In the genomic region with DNA sequence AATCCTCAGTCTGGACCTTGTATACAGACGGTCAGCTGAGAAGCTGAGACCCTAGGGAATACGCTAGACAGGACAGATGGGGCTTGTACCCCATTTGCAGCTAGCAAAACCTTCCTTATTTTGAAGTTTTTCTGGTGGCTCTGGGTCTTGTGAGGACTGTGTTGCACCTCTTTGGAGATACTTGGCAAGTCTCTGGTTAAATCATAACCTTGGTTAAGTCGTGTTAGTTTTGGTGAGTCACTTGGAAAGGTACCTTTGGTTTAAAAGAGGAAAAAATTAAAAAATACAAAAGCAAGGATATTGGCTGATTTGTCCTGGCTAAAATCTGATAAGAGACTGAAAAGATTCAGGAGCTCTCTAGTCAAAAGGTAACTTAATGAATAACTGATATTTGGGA, we compare ENCODE assay signal across 35 cellular contexts.
"Had no signal": no experiment of that assay in that cellular context is flagged by ENCODE, and none has a peak within 500 bp of the region (broad histone marks: within the 10 kb centered on the region; RNA-seq: fewer than 3 reads in every experiment).

No MANE protein-coding gene starts in this region.

- H3K4me2 ChIP-seq: smooth muscle cell had no signal

- H3K36me3 ChIP-seq: left lung, lower lobe of right lung, neutrophil, right atrium auricular region, upper lobe of left lung, vagina had no signal

- H3K4me1 Mint-ChIP-seq: activated CD4-positive, alpha-beta memory T cell treated with anti-CD3 and anti-CD28 coated beads, Interleukin-2, amount 10 ng/mL, durations not matched to agents 7 days and 5 days; activated CD4-positive, alpha-beta T cell treated with anti-CD3 and anti-CD28 coated beads, Interleukin-2, amount 10 ng/mL, durations not matched to agents 7 days and 5 days; activated naive CD4-positive, alpha-beta T cell treated with anti-CD3 and anti-CD28 coated beads, Interleukin-2, amount 10 ng/mL, durations not matched to agents 7 days and 5 days; activated naive CD8-positive, alpha-beta T cell treated with anti-CD3 and anti-CD28 coated beads, Interleukin-2, amount 10 ng/mL, durations not matched to agents 7 days and 5 days; nephron; stimulated activated memory B cell treated with anti-CD40 and anti-IgM and Interleukin-4, amounts not matched to agents 10 μg/mL and 1 μg/mL and 100 μg/mL, for 72 hours; stimulated activated naive CD8-positive, alpha-beta T cell treated with anti-CD3 and anti-CD28 coated beads, Interleukin-15, amount 100 ng/mL, for 72 hours had no signal

- H3K36me3 Mint-ChIP-seq: activated naive CD4-positive, alpha-beta T cell treated with anti-CD3 and anti-CD28 coated beads, Interleukin-2, amount 10 ng/mL, durations not matched to agents 7 days and 5 days; activated naive CD8-positive, alpha-beta T cell treated with anti-CD3 and anti-CD28 coated beads, Interleukin-2, amount 10 ng/mL, durations not matched to agents 7 days and 5 days; stimulated activated memory B cell treated with anti-CD40 and anti-IgM and Interleukin-4, amounts not matched to agents 10 μg/mL and 1 μg/mL and 100 μg/mL, for 72 hours had no signal

- H3K27ac Mint-ChIP-seq: activated CD4-positive, alpha-beta memory T cell treated with anti-CD3 and anti-CD28 coated beads, Interleukin-2, amount 10 ng/mL, durations not matched to agents 7 days and 5 days; activated CD4-positive, alpha-beta T cell treated with anti-CD3 and anti-CD28 coated beads, Interleukin-2, amount 10 ng/mL, durations not matched to agents 7 days and 5 days; activated naive CD4-positive, alpha-beta T cell treated with anti-CD3 and anti-CD28 coated beads, Interleukin-2, amount 10 ng/mL, durations not matched to agents 7 days and 5 days; activated naive CD8-positive, alpha-beta T cell treated with anti-CD3 and anti-CD28 coated beads, Interleukin-2, amount 10 ng/mL, durations not matched to agents 7 days and 5 days; activated T-cell treated with anti-CD3 and anti-CD28 coated beads, Interleukin-2, amount 50 U/mL, for 24 hours; effector memory CD8-positive, alpha-beta T cell; nephron; progenitor cell of endocrine pancreas; stimulated activated memory B cell treated with anti-CD40 and anti-IgM and Interleukin-4, amounts not matched to agents 10 μg/mL and 1 μg/mL and 100 μg/mL, for 72 hours; stimulated activated naive CD8-positive, alpha-beta T cell treated with anti-CD3 and anti-CD28 coated beads, Interleukin-15, amount 100 ng/mL, for 72 hours; T-helper 1 cell treated with Interleukin-12 subunit alpha and Interleukin-12 subunit beta and Interleukin-4 antibody, amounts not matched to agents 30 μg/mL and 1 μg/mL, for 36 hours had no signal

- H3K4me3 Mint-ChIP-seq: activated CD4-positive, alpha-beta memory T cell treated with anti-CD3 and anti-CD28 coated beads, Interleukin-2, amount 10 ng/mL, durations not matched to agents 7 days and 5 days; activated CD4-positive, alpha-beta T cell treated with anti-CD3 and anti-CD28 coated beads, Interleukin-2, amount 10 ng/mL, durations not matched to agents 7 days and 5 days; activated naive CD4-positive, alpha-beta T cell treated with anti-CD3 and anti-CD28 coated beads, Interleukin-2, amount 10 ng/mL, durations not matched to agents 7 days and 5 days; activated naive CD8-positive, alpha-beta T cell treated with anti-CD3 and anti-CD28 coated beads, Interleukin-2, amount 10 ng/mL, durations not matched to agents 7 days and 5 days; activated T-cell treated with anti-CD3 and anti-CD28 coated beads, Interleukin-2, amount 50 U/mL, for 24 hours; effector memory CD8-positive, alpha-beta T cell; nephron; stimulated activated memory B cell treated with anti-CD40 and anti-IgM and Interleukin-4, amounts not matched to agents 10 μg/mL and 1 μg/mL and 100 μg/mL, for 72 hours; stimulated activated naive CD8-positive, alpha-beta T cell treated with anti-CD3 and anti-CD28 coated beads, Interleukin-15, amount 100 ng/mL, for 72 hours; T-helper 1 cell treated with Interleukin-12 subunit alpha and Interleukin-12 subunit beta and Interleukin-4 antibody, amounts not matched to agents 30 μg/mL and 1 μg/mL, for 36 hours had no signal

- H3K4me1 ChIP-seq: gastroesophageal sphincter, left lung, lower lobe of right lung, right atrium auricular region, upper lobe of left lung had no signal

- H3K4me3 ChIP-seq: gastroesophageal sphincter, left lung, lower lobe of right lung, right atrium auricular region, smooth muscle cell, upper lobe of left lung, vagina had no signal

- ATAC-seq: effector memory CD8-positive, alpha-beta T cell; gastroesophageal sphincter; left lung; lower lobe of right lung; stimulated activated memory B cell treated with anti-CD40 and anti-IgM and Interleukin-4, amounts not matched to agents 10 μg/mL and 1 μg/mL and 100 μg/mL, for 72 hours; stimulated activated naive CD8-positive, alpha-beta T cell treated with anti-CD3 and anti-CD28 coated beads, Interleukin-15, amount 100 ng/mL, for 72 hours had no signal

- H3K27ac ChIP-seq: gastroesophageal sphincter, left lung, lower lobe of right lung, neutrophil, right atrium auricular region, upper lobe of left lung, vagina, WERI-Rb-1 had no signal

- H3K27me3 Mint-ChIP-seq: progenitor cell of endocrine pancreas; stimulated activated memory B cell treated with anti-CD40 and anti-IgM and Interleukin-4, amounts not matched to agents 10 μg/mL and 1 μg/mL and 100 μg/mL, for 72 hours had no signal

- DNase-seq: activated CD4-positive, alpha-beta memory T cell treated with anti-CD3 and anti-CD28 coated beads, Interleukin-2, amount 10 ng/mL, durations not matched to agents 7 days and 5 days; activated CD4-positive, alpha-beta T cell treated with anti-CD3 and anti-CD28 coated beads for 1 hour; activated CD4-positive, alpha-beta T cell treated with anti-CD3 and anti-CD28 coated beads, Interleukin-2, amount 10 ng/mL, durations not matched to agents 7 days and 5 days; activated CD8-positive, alpha-beta memory T cell treated with anti-CD3 and anti-CD28 coated beads, Interleukin-2, amount 50 U/mL, for 48 hours; activated gamma-delta T cell; activated naive CD4-positive, alpha-beta T cell treated with anti-CD3 and anti-CD28 coated beads, Interleukin-2, amount 10 ng/mL, durations not matched to agents 7 days and 5 days; activated naive CD8-positive, alpha-beta T cell treated with anti-CD3 and anti-CD28 coated beads, Interleukin-2, amount 10 ng/mL, durations not matched to agents 7 days and 5 days; activated T-cell treated with anti-CD3 and anti-CD28 coated beads, Interleukin-2, amount 50 U/mL, for 24 hours; amygdala; caudate nucleus; cortex of kidney; effector memory CD8-positive, alpha-beta T cell; head of caudate nucleus; hippocampal formation; kidney glomerular epithelial cell; left lung; lower lobe of right lung; mesenchymal stem cell; stimulated activated CD4-positive, alpha-beta T cell treated with anti-CD3 and anti-CD28 coated beads, Interleukin-1b, Interleukin-23, amount 100 ng/mL, for 48 hours; stimulated activated CD4-positive, alpha-beta T cell treated with anti-CD3 and anti-CD28 coated beads, Interleukin-4, amount 100 ng/mL, for 4 hours; stimulated activated CD8-positive, alpha-beta memory T cell treated with anti-CD3 and anti-CD28 coated beads, Interleukin-4, amount 100 ng/mL, for 48 hours; stimulated activated naive CD8-positive, alpha-beta T cell treated with anti-CD3 and anti-CD28 coated beads, Interleukin-15, amount 100 ng/mL, for 72 hours; substantia nigra; T-helper 9 cell; upper lobe of left lung; WERI-Rb-1 had no signal

- H3K9me3 Mint-ChIP-seq: activated CD4-positive, alpha-beta memory T cell treated with anti-CD3 and anti-CD28 coated beads, Interleukin-2, amount 10 ng/mL, durations not matched to agents 7 days and 5 days; activated CD4-positive, alpha-beta T cell treated with anti-CD3 and anti-CD28 coated beads, Interleukin-2, amount 10 ng/mL, durations not matched to agents 7 days and 5 days; activated naive CD4-positive, alpha-beta T cell treated with anti-CD3 and anti-CD28 coated beads, Interleukin-2, amount 10 ng/mL, durations not matched to agents 7 days and 5 days; activated naive CD8-positive, alpha-beta T cell treated with anti-CD3 and anti-CD28 coated beads, Interleukin-2, amount 10 ng/mL, durations not matched to agents 7 days and 5 days; activated T-cell treated with anti-CD3 and anti-CD28 coated beads, Interleukin-2, amount 50 U/mL, for 24 hours; effector memory CD8-positive, alpha-beta T cell; nephron; stimulated activated memory B cell treated with anti-CD40 and anti-IgM and Interleukin-4, amounts not matched to agents 10 μg/mL and 1 μg/mL and 100 μg/mL, for 72 hours; stimulated activated naive CD8-positive, alpha-beta T cell treated with anti-CD3 and anti-CD28 coated beads, Interleukin-15, amount 100 ng/mL, for 72 hours; T-helper 1 cell treated with Interleukin-12 subunit alpha and Interleukin-12 subunit beta and Interleukin-4 antibody, amounts not matched to agents 30 μg/mL and 1 μg/mL, for 36 hours had no signal

- H3K27me3 ChIP-seq: gastroesophageal sphincter, right atrium auricular region, upper lobe of left lung, vagina had no signal

- H3K9me3 ChIP-seq: gastroesophageal sphincter, left lung, lower lobe of right lung, neutrophil, right atrium auricular region, upper lobe of left lung, vagina had no signal
